ENCODE assay signal across 8 cellular contexts in genomic region chr13:100089633-100090032, GRCh38. TPM values are rescaled to one million over a fixed set of nuclear protein-coding genes. Genes with fewer than 3 reads are reported as not detected.
DNase-seq lines count a peak whose midpoint lies in the region; ATAC-seq and TF ChIP-seq lines count a peak whose summit lies in the region.

No MANE protein-coding gene starts in this region.

- ATAC-seq in GM18519 (IDR thresholded peaks at IDR 0.05; ENCODE audit: low FRiP score, unreplicated experiment) (peak; percentile 40), HG03432 (IDR thresholded peaks at IDR 0.05; ENCODE audit: unreplicated experiment) (peak; percentile 25), left colon (peak; percentile 34)

- no peak for TF ChIP-seq CTCF in AG04450 (IDR thresholded peaks at IDR 0.05; ENCODE audit: low read depth, low read length)

- intact Hi-C loops in left colon (cut with DNase I, micrococcal nuclease): no loop called here

- CTCF ChIA-PET in AG04450 (lab: Charles Lee): interaction anchor here (1.1 to 1.9 kb wide), 2 partner anchors 9 to 146 kb away, joined by 3 to 7 read pairs; no protein-coding TSS in a partner anchor

- peak overlapping the region; percentile 92 for H3K9ac ChIP-seq in adipocyte (ENCODE audit: low read length)

- DNase-seq in AG04450 (ENCODE audit: low read depth, low spot score) (no peak), adipocyte (ENCODE audit: low read depth) (peak; percentile 53), left colon (no peak), SK-N-DZ (ENCODE audit: low spot score) (no peak)
- no peak for DNase-seq in activated CD4-positive, alpha-beta T cell treated with anti-CD3 and anti-CD28 coated beads for 1 hour

- POLR2A ChIA-PET in AG04450 (lab: Yijun Ruan, JAX): interaction anchor here (0.6 kb wide), 1 partner anchor 132 kb away, joined by 8 read pairs; no protein-coding TSS in a partner anchor

- H3K4me3 ChIP-seq in AG04450 (ENCODE audit: low read depth, low read length) (peak overlapping the region; percentile 88), adipocyte (ENCODE audit: low read length) (peak overlapping the region; percentile 90)

- H3K4me1 ChIP-seq in adipocyte (ENCODE audit: control insufficient read depth, insufficient read depth, low read length): peaks cover 28% of the 10 kb centered on the region

- peak overlapping the region; percentile 65 for H3K27ac ChIP-seq in AG04450 (ENCODE audit: low read depth, low read length)
- H3K27ac ChIP-seq in temporal lobe (ENCODE audit: low read depth, low read length): peak overlapping the region; percentile 1

- peaks cover 8% of the 10 kb centered on the region for H3K36me3 ChIP-seq in adipocyte (ENCODE audit: control insufficient read depth, insufficient read depth, low read length, severe bottlenecking)

- H3K9me3 ChIP-seq in AG04450 (ENCODE audit: control insufficient read depth, insufficient read depth, low read length): no peaks in the 10 kb centered on the region
- no peaks in the 10 kb centered on the region for H3K9me3 ChIP-seq in adipocyte (ENCODE audit: control insufficient read depth, low read length)

- H3K27me3 ChIP-seq in AG04450 (ENCODE audit: control insufficient read depth, insufficient read depth, low read length) (no peaks in the 10 kb centered on the region), adipocyte (replicated peaks; ENCODE audit: control insufficient read depth, insufficient read depth, low read length) (no peaks in the 10 kb centered on the region)

RNA-seq across cellular contexts. Expression of gene PCCA, which starts 0.7 kb away (rescaled TPM):
- 15.0 and 22.6 TPM in 2 replicates for polyA plus RNA-seq in AG04450 (2011; rRNA removed)
- 20.9 and 44.4 TPM in 2 replicates for polyA minus RNA-seq in AG04450 (2011; rRNA and poly(A)+ RNA removed)
- 10 to 100 TPM; 84.1 to 99.1 TPM for total RNA-seq in left colon
- total RNA-seq in temporal lobe: 165 TPM
- polyA plus RNA-seq in SK-N-DZ (2014; cell fraction: cytosol; rRNA removed): 14.2 and 14.9 TPM in 2 replicates
- 22.7 and 24.6 TPM in 2 replicates for polyA plus RNA-seq in SK-N-DZ (2014; cell fraction: nucleus; rRNA removed)
